13 cellular contexts compared by ENCODE assay signal in the genomic region with DNA sequence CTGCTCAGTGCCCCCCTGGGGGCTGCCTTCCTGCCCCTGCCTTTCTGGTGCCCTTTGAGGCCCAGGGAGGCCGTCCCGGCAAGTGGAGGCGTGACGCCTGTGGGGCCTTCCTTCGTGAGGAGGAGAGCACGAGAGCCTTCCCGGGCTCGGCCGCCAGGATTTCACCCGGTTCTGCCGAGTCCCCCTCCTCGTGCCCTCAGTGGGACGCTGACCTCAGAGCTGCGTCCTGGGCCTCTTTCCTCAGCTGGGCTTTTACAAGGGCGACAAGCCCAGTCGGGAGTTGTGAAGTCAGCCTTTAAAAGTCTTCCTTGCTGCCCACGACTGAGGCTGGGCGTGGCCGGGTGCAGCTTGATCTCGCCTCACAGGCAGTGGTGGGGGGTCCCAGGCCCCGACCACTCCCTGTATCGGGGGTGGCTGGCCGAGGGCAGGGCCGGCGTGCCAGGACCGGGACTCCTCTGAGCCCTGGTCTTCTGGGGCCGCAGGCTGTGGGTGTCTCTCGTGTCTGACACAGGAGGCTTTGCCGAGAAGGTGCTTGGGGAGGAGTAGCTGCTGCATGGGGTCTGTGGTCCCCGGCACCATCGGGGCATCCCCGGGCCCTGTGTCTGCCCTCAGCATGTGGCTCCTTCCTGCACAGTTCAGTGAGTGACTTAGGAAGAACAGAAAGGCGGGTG. TPM values are rescaled to one million over a fixed set of nuclear protein-coding genes. Genes with fewer than 3 reads are reported as not detected.
DNase-seq lines count a peak whose midpoint lies in the region; ATAC-seq and TF ChIP-seq lines count a peak whose summit lies in the region.
"Had no signal": no experiment of that assay in that cellular context is flagged by ENCODE, and none has a peak within 500 bp of the region (broad histone marks: within the 10 kb centered on the region; RNA-seq: fewer than 3 reads in every experiment).

No MANE protein-coding gene starts in this region.

- H3K4me1 ChIP-seq in PC-9 (replicated peaks; ENCODE audit: insufficient read depth) (peaks cover 45% of the 10 kb centered on the region), esophagus squamous epithelium (peaks cover 10 to 78% (median 65%) of the 10 kb centered on the region in 3 donors), muscle layer of colon (ENCODE audit: insufficient read depth, low read length) (peaks cover 68% of the 10 kb centered on the region), tibial artery (peaks cover 9 to 74% (median 71%) of the 10 kb centered on the region in 4 donors)

- TF ChIP-seq POLR2A in esophagus squamous epithelium (IDR thresholded peaks at IDR 0.05): no peak

- no peaks in the 10 kb centered on the region for H4K20me1 ChIP-seq in PC-9 (ENCODE audit: insufficient read depth)

- H3K9me2 ChIP-seq in PC-9 (ENCODE audit: insufficient read depth): no peaks in the 10 kb centered on the region

- H3K27me3 ChIP-seq in PC-9 (ENCODE audit: insufficient read depth, low read depth): no peaks in the 10 kb centered on the region
- H3K27me3 ChIP-seq in esophagus squamous epithelium: no peaks in the 10 kb centered on the region
- no peaks in the 10 kb centered on the region for H3K27me3 ChIP-seq in muscle layer of colon (ENCODE audit: control insufficient read depth in 1 of 2, insufficient read depth in 2 of 2, low read length in 2 of 2)
- no peaks in the 10 kb centered on the region for H3K27me3 ChIP-seq in tibial artery

- TF ChIP-seq CTCF in PC-9 (conservative IDR thresholded peaks at IDR 0.05) (no peak), esophagus squamous epithelium (IDR thresholded peaks at IDR 0.05) (no peak), tibial artery (IDR thresholded peaks at IDR 0.05) (peak in 1 of 2 experiments; percentile 12)

- intact Hi-C loops in PC-9 (cut with micrococcal nuclease; ENCODE audit: unreplicated experiment) (no loop called here), esophagus squamous epithelium (cut with DNase I) (no loop called here), tibial artery (cut with DNase I; ENCODE audit: low total_unique reads) (loop anchor here (5.0 kb wide), 1 partner anchor 42 kb away; a partner anchor contains a TSS), posterior cingulate gyrus (cut with DNase I) (loop anchor here (5.0 kb wide), 1 partner anchor 42 kb away; a partner anchor contains a TSS)

- 14 to 78% methylated on average over 4 to 8 of the region's 33 CpGs for WGBS in esophagus squamous epithelium, 2 donors

- H3K9ac ChIP-seq in muscle layer of colon (ENCODE audit: low read length): peak overlapping the region; percentile 53

- H3K27ac ChIP-seq in PC-9: peak overlapping the region; percentile 64
- peak overlapping the region; percentile 54 to 89 (median 84) for H3K27ac ChIP-seq in esophagus squamous epithelium
- H3K27ac ChIP-seq in muscle layer of colon (ENCODE audit: low read depth, low read length): peak overlapping the region; percentile 94
- H3K27ac ChIP-seq in tibial artery: peak overlapping the region; percentile 88 to 92

- ATAC-seq in GM18909 (IDR thresholded peaks at IDR 0.05; ENCODE audit: poor library complexity, unreplicated experiment) (no peak), HG03521 (IDR thresholded peaks at IDR 0.05; ENCODE audit: unreplicated experiment) (no peak)
- ATAC-seq: HCT116 had no signal

- DNase-seq in PC-9: no peak
- DNase-seq in esophagus squamous epithelium (lab: John Stamatoyannopoulos, UW): no peak
- peak; percentile 63 to 90 for DNase-seq in tibial artery
- DNase-seq in DMS 273 treated with DMSO at 0.1 percent for 48 hours (lab: John Stamatoyannopoulos, UW): no peak
- no peak for DNase-seq in posterior cingulate gyrus
- DNase-seq: activated CD4-positive, CD25-positive, alpha-beta regulatory T cell; DMS53; kidney glomerular epithelial cell; NCI-H1417 had no signal

- no TSS peak for BruUV-seq in PC-9 (replicated peaks; lab: Mats Ljungman, UMichigan)

- peak overlapping the region; percentile 73 for H3K4me2 ChIP-seq in PC-9

- H3K79me2 ChIP-seq in PC-9 (ENCODE audit: low read depth): peaks cover 7% of the 10 kb centered on the region; the same call in 1 of the 2 replicates

- CTCF ChIA-PET in PC-9 (lab: Charles Lee): interaction anchor here (1.1 kb wide), 1 partner anchor 14 kb away, joined by 3 read pairs; no protein-coding TSS in a partner anchor

- H2AFZ ChIP-seq in PC-9: no peak overlapping the region

- no peaks in the 10 kb centered on the region for H3K36me3 ChIP-seq in PC-9 (ENCODE audit: low read depth)
- H3K36me3 ChIP-seq in esophagus squamous epithelium: no peaks in the 10 kb centered on the region
- no peaks in the 10 kb centered on the region for H3K36me3 ChIP-seq in muscle layer of colon (ENCODE audit: insufficient read depth, low read length)
- H3K36me3 ChIP-seq in tibial artery: no peaks in the 10 kb centered on the region

- H3F3A ChIP-seq in PC-9 (ENCODE audit: insufficient read depth, low read depth): peaks cover 42% of the 10 kb centered on the region; the same call in 1 of the 2 replicates

- H3K4me3 ChIP-seq in PC-9: no peak overlapping the region; the same call in 1 of the 2 replicates
- peak overlapping the region in 3 of 4 donors; percentile 12 to 45 (median 16) for H3K4me3 ChIP-seq in esophagus squamous epithelium
- H3K4me3 ChIP-seq in muscle layer of colon (ENCODE audit: low read depth in 1 of 2, low read length in 2 of 2): peak overlapping the region in 1 of 2 donors; percentile 49
- H3K4me3 ChIP-seq in tibial artery: peak overlapping the region; percentile 28 to 43

- H3K9me3 ChIP-seq in PC-9 (ENCODE audit: insufficient read depth, low read depth): no peaks in the 10 kb centered on the region
- H3K9me3 ChIP-seq in esophagus squamous epithelium: no peaks in the 10 kb centered on the region
- H3K9me3 ChIP-seq in muscle layer of colon (ENCODE audit: low read length): no peaks in the 10 kb centered on the region
- H3K9me3 ChIP-seq in tibial artery: no peaks in the 10 kb centered on the region

- POLR2A ChIA-PET in PC-9 (lab: Charles Lee; ENCODE audit: unreplicated experiment): interaction anchor here (0.7 kb wide), 1 partner anchor 140 kb away, joined by 3 read pairs; no protein-coding TSS in a partner anchor

RNA-seq across cellular contexts. Expression of a gene that starts 41.8 kb away (rescaled TPM):
- total RNA-seq in PC-9 (2021): 31.0 and 34.0 TPM in 2 replicates
- total RNA-seq in esophagus squamous epithelium: 10 to 100 TPM in 3 of 4 donors, 1 to 10 TPM in 1; 8.5 to 16.0 (median 13.7) TPM

RNA-seq across cellular contexts. Expression of a gene that starts 55.8 kb away (rescaled TPM):
- total RNA-seq in PC-9 (2021) (not detected in 2 replicates), esophagus squamous epithelium (not detected)

Comparison
In these comparisons a context has a peak if more than half of its experiments do, and no peak if none do; other contexts are left out.
1. DNase-seq: peak in tibial artery (2 of 2); none in PC-9 (0 of 2), esophagus squamous epithelium (single experiment), DMS 273 treated with DMSO at 0.1 percent for 48 hours (single experiment) and posterior cingulate gyrus (0 of 10).
2. intact Hi-C loops: an anchor here in tibial artery (5.0 kb wide) and posterior cingulate gyrus (5.0 kb wide); none called in PC-9 and esophagus squamous epithelium.
3. Peak in every context shown above with its lines, with median percentiles within 50 percentile points of each other: H3K27ac ChIP-seq.